In the genomic region with DNA sequence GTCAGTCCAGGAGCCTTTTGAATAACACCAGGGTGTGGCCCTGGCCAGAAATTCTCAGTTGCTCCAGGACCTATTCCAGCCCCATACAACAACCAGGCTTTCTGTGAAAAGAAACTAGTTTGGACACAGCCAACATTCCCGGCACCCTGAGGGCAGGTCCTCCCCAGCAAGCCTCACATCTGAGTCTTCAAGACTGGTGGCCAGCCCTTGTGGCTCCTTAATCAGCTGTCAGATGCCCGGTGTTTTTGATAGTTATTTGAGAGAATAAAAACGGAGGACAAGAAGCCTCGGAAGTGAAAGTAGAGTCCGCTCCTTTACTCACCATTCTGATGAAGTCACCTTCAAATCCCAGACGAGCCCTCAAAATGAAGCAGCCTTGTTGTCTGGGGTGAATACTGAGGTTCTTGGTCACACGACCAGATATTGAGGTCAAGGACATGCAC, we compare ENCODE assay signal across 8 cellular contexts. TPM values are rescaled to one million over a fixed set of nuclear protein-coding genes. Genes with fewer than 3 reads are reported as not detected.
DNase-seq lines count a peak whose midpoint lies in the region; ATAC-seq and TF ChIP-seq lines count a peak whose summit lies in the region.

No MANE protein-coding gene starts in this region.

- H3K23ac ChIP-seq in mesenchymal stem cell (ENCODE audit: low read length in 2 of 2): no peak overlapping the region

- H2AFZ ChIP-seq in mesenchymal stem cell (ENCODE audit: low read depth, low read length): no peak overlapping the region

- no peak for TF ChIP-seq POLR2A in vagina (IDR thresholded peaks at IDR 0.05)

- DNase-seq in AG04449 (ENCODE audit: low read depth, low spot score) (no peak), mesenchymal stem cell (peak; percentile 62), vagina (ENCODE audit: extremely low spot score in 2 of 2) (no peak), AG08396 (ENCODE audit: low spot score) (no peak)
- DNase-seq in activated naive CD4-positive, alpha-beta T cell treated with anti-CD3 and anti-CD28 coated beads for 36 hours: no peak

- peaks cover 31% of the 10 kb centered on the region for H3K79me1 ChIP-seq in mesenchymal stem cell (replicated peaks; ENCODE audit: low read length, poor library complexity, severe bottlenecking)

- H3K36me3 ChIP-seq in mesenchymal stem cell (ENCODE audit: control insufficient read depth in 1 of 2, insufficient read depth in 2 of 2, low read depth in 1 of 2, low read length in 2 of 2): peaks cover 24 to 51% of the 10 kb centered on the region in 2 experiments
- no peaks in the 10 kb centered on the region for H3K36me3 ChIP-seq in vagina

- H3K9me3 ChIP-seq in mesenchymal stem cell (ENCODE audit: control insufficient read depth, low read length) (no peaks in the 10 kb centered on the region), vagina (no peaks in the 10 kb centered on the region)

- H3K27ac ChIP-seq in mesenchymal stem cell (ENCODE audit: low read length, poor library complexity, severe bottlenecking) (peak overlapping the region; percentile 99), vagina (peak overlapping the region; percentile 77)

- no peak overlapping the region for H2BK120ac ChIP-seq in mesenchymal stem cell (ENCODE audit: low read depth, low read length)

- no peak overlapping the region for H4K91ac ChIP-seq in mesenchymal stem cell (ENCODE audit: low read length)

- peaks cover 43% of the 10 kb centered on the region for H3K4me1 Mint-ChIP-seq in brain
- H3K4me1 Mint-ChIP-seq in activated naive CD4-positive, alpha-beta T cell treated with anti-CD3 and anti-CD28 coated beads for 36 hours (ENCODE audit: low read depth): peaks cover 12% of the 10 kb centered on the region

- peaks cover 17% of the 10 kb centered on the region for H3K4me1 ChIP-seq in mesenchymal stem cell (ENCODE audit: control insufficient read depth, insufficient read depth, low read depth, low read length)
- peaks cover 25% of the 10 kb centered on the region for H3K4me1 ChIP-seq in vagina

- peak overlapping the region; percentile 59 to 79 (median 60) for H3K4me3 Mint-ChIP-seq in brain
- no peak overlapping the region for H3K4me3 Mint-ChIP-seq in activated naive CD4-positive, alpha-beta T cell treated with anti-CD3 and anti-CD28 coated beads for 36 hours

- WGBS in mesenchymal stem cell: 34% methylated on average over 4 of the region's 7 CpGs

- CTCF ChIA-PET in AG04449 (lab: Yijun Ruan, JAX): interaction anchor here (2.5 to 8.6 kb wide), 2 partner anchors 19 to 73 kb away, joined by 29 to 118 read pairs; no protein-coding TSS in a partner anchor
- CTCF ChIA-PET in activated naive CD4-positive, alpha-beta T cell treated with anti-CD3 and anti-CD28 coated beads for 36 hours (lab: Charles Lee): interaction anchor here (1.6 kb wide), 1 partner anchor 18 kb away, joined by 3 read pairs; no protein-coding TSS in a partner anchor

- H3K4me3 ChIP-seq in AG04449 (ENCODE audit: low read depth, low read length): peak overlapping the region; percentile 33
- peak overlapping the region; percentile 31 to 78 for H3K4me3 ChIP-seq in mesenchymal stem cell (ENCODE audit: insufficient read depth in 1 of 2, low read depth in 1 of 2, low read length in 2 of 2)
- peak overlapping the region; percentile 35 to 40 for H3K4me3 ChIP-seq in vagina

- peak overlapping the region; percentile 95 for H2BK5ac ChIP-seq in mesenchymal stem cell (ENCODE audit: low read depth, low read length, poor library complexity, severe bottlenecking)

- H3K9me3 Mint-ChIP-seq in brain: no peaks in the 10 kb centered on the region
- H3K9me3 Mint-ChIP-seq in activated naive CD4-positive, alpha-beta T cell treated with anti-CD3 and anti-CD28 coated beads for 36 hours: no peaks in the 10 kb centered on the region

- peak overlapping the region in 4 of 5 experiments; percentile 54 to 89 (median 72) for H3K27ac Mint-ChIP-seq in brain
- no peak overlapping the region for H3K27ac Mint-ChIP-seq in activated naive CD4-positive, alpha-beta T cell treated with anti-CD3 and anti-CD28 coated beads for 36 hours

- H3K14ac ChIP-seq in mesenchymal stem cell (ENCODE audit: low read length in 2 of 2): no peak overlapping the region

- H3K4me2 ChIP-seq in mesenchymal stem cell (ENCODE audit: low read length, poor library complexity, severe bottlenecking): peak overlapping the region; percentile 48

- ATAC-seq in HG02610 (IDR thresholded peaks at IDR 0.05; ENCODE audit: unreplicated experiment) (peak; percentile 18), HG02840 (IDR thresholded peaks at IDR 0.05; ENCODE audit: low FRiP score, unreplicated experiment) (no peak)

- H3K27me3 Mint-ChIP-seq in brain: no peaks in the 10 kb centered on the region
- H3K27me3 Mint-ChIP-seq in activated naive CD4-positive, alpha-beta T cell treated with anti-CD3 and anti-CD28 coated beads for 36 hours (ENCODE audit: low read depth): no peaks in the 10 kb centered on the region

- H3K4ac ChIP-seq in mesenchymal stem cell (ENCODE audit: low read depth in 1 of 2, low read length in 2 of 2): peak overlapping the region in 1 of 2 experiments; percentile 29

- intact Hi-C loops in vagina (cut with DNase I): loop anchor here (10.0 kb wide), 1 partner anchor 54 kb away; the partner anchor contains the start of gene ANXA4
- intact Hi-C loops in activated naive CD4-positive, alpha-beta T cell treated with anti-CD3 and anti-CD28 coated beads for 36 hours (cut with micrococcal nuclease): loop anchor here (2.0 kb wide), 1 partner anchor 24 kb away; no protein-coding TSS in a partner anchor

- peak overlapping the region; percentile 8 to 28 for H3K18ac ChIP-seq in mesenchymal stem cell (ENCODE audit: low read depth in 1 of 2, low read length in 2 of 2)

- peak overlapping the region; percentile 12 for H4K8ac ChIP-seq in mesenchymal stem cell (ENCODE audit: low read length)

- H2BK12ac ChIP-seq in mesenchymal stem cell (ENCODE audit: low read length in 2 of 2): peak overlapping the region in 1 of 2 experiments; percentile 49

- TF ChIP-seq CTCF in AG04449 (IDR thresholded peaks at IDR 0.05; ENCODE audit: insufficient read depth, low read length, missing control alignments): no peak
- TF ChIP-seq CTCF in brain (conservative IDR thresholded peaks at IDR 0.05): no peak
- TF ChIP-seq CTCF in vagina (IDR thresholded peaks at IDR 0.05): no peak

- peak overlapping the region; percentile 57 for H2AK5ac ChIP-seq in mesenchymal stem cell (ENCODE audit: low read length, severe bottlenecking)

- peak overlapping the region; percentile 93 for H3K9ac ChIP-seq in mesenchymal stem cell (ENCODE audit: low read length)

- POLR2A ChIA-PET in AG04449 (lab: Yijun Ruan, JAX): interaction anchor here (1.3 kb wide), 1 partner anchor 9 kb away, joined by 4 read pairs; no protein-coding TSS in a partner anchor

- no peak overlapping the region for H2BK15ac ChIP-seq in mesenchymal stem cell (ENCODE audit: low read depth, poor library complexity, severe bottlenecking)

- H3K36me3 Mint-ChIP-seq in brain: no peaks in the 10 kb centered on the region
- peaks cover under 1% of the 10 kb centered on the region for H3K36me3 Mint-ChIP-seq in activated naive CD4-positive, alpha-beta T cell treated with anti-CD3 and anti-CD28 coated beads for 36 hours (ENCODE audit: low read depth)

- H3K27me3 ChIP-seq in mesenchymal stem cell (ENCODE audit: control insufficient read depth in 1 of 2, insufficient read depth in 1 of 2, low read length in 2 of 2): no peaks in the 10 kb centered on the region
- no peaks in the 10 kb centered on the region for H3K27me3 ChIP-seq in vagina

RNA-seq across cellular contexts. Expression of gene GMCL1, which starts 31.0 kb away (rescaled TPM):
- polyA plus RNA-seq in brain (ENCODE audit: insufficient read depth, low read depth, low replicate concordance): 7.9 TPM
- 9.3 TPM for polyA plus RNA-seq in mesenchymal stem cell (2013, experiment 1 of 2)
- 8.6 TPM for polyA plus RNA-seq in mesenchymal stem cell (2013, experiment 2 of 2)
- 13.0 TPM for total RNA-seq in vagina
- total RNA-seq in activated naive CD4-positive, alpha-beta T cell treated with anti-CD3 and anti-CD28 coated beads for 36 hours: 10 to 100 TPM; 15.9 to 19.4 TPM

RNA-seq across cellular contexts. Expression of gene ANXA4, which starts 56.6 kb away (rescaled TPM):
- 13.8 TPM for polyA plus RNA-seq in brain (ENCODE audit: insufficient read depth, low read depth, low replicate concordance)
- polyA plus RNA-seq in mesenchymal stem cell (2013, experiment 1 of 2): 99.3 TPM
- 95.9 TPM for polyA plus RNA-seq in mesenchymal stem cell (2013, experiment 2 of 2)
- 63.6 TPM for total RNA-seq in vagina
- 10 to 100 TPM; 21.4 to 23.9 TPM for total RNA-seq in activated naive CD4-positive, alpha-beta T cell treated with anti-CD3 and anti-CD28 coated beads for 36 hours
